In genomic region chr15:78075490-78076230, GRCh38 we compare ENCODE assay signal across 8 cellular contexts. TPM values are rescaled to one million over a fixed set of nuclear protein-coding genes. Genes with fewer than 3 reads are reported as not detected.
DNase-seq lines count a peak whose midpoint lies in the region; ATAC-seq, FAIRE-seq and TF ChIP-seq lines count a peak whose summit lies in the region.
"Had no signal": no experiment of that assay in that cellular context is flagged by ENCODE, and none has a peak within 500 bp of the region (broad histone marks: within the 10 kb centered on the region; RNA-seq: fewer than 3 reads in every experiment).

No MANE protein-coding gene starts in this region.

- H3K4me3 ChIP-seq in GM12864 (ENCODE audit: low read depth, low read length) (peak overlapping the region; percentile 64), breast epithelium (peak overlapping the region; percentile 84 to 92 (median 92)), kidney (ENCODE audit: low read length in 2 of 2) (peak overlapping the region; percentile 85 to 89)

- TF ChIP-seq POLR2A in breast epithelium (IDR thresholded peaks at IDR 0.05): no peak

- no peak for TF ChIP-seq CTCF in GM12864 (IDR thresholded peaks at IDR 0.05; ENCODE audit: low read depth, low read length, missing control alignments)
- TF ChIP-seq CTCF in breast epithelium (IDR thresholded peaks at IDR 0.05): no peak
- no peak for TF ChIP-seq CTCF in kidney (IDR thresholded peaks at IDR 0.05; ENCODE audit: borderline replicate concordance, extremely low read depth, insufficient read depth)
- TF ChIP-seq CTCF in GM13977 (IDR thresholded peaks at IDR 0.05; ENCODE audit: extremely low read depth, insufficient read depth, missing control alignments): no peak

- H3K27ac Mint-ChIP-seq in stimulated activated effector memory CD8-positive, alpha-beta T cell treated with anti-CD3 and anti-CD28 coated beads, Interleukin-12 subunit alpha, Interleukin-12 subunit beta, amount 100 ng/mL, for 72 hours: peak overlapping the region; percentile 94

- peak overlapping the region; percentile 82 to 86 for H3K9ac ChIP-seq in kidney (ENCODE audit: low read length in 2 of 2)

- in situ Hi-C loops in GM13977 (cut with MboI; ENCODE audit: low pct_unique_long_range_greater_than_20kb, low sequenced_read_pairs, unreplicated experiment): no loop called here

- no peaks in the 10 kb centered on the region for H3K9me3 Mint-ChIP-seq in stimulated activated effector memory CD8-positive, alpha-beta T cell treated with anti-CD3 and anti-CD28 coated beads, Interleukin-12 subunit alpha, Interleukin-12 subunit beta, amount 100 ng/mL, for 72 hours

- H3K36me3 ChIP-seq in breast epithelium: no peaks in the 10 kb centered on the region
- H3K36me3 ChIP-seq in kidney (ENCODE audit: control insufficient read depth in 1 of 2, insufficient read depth in 2 of 2, low read length in 2 of 2): no peaks in the 10 kb centered on the region

- peaks cover 11% of the 10 kb centered on the region for H3K36me3 Mint-ChIP-seq in stimulated activated effector memory CD8-positive, alpha-beta T cell treated with anti-CD3 and anti-CD28 coated beads, Interleukin-12 subunit alpha, Interleukin-12 subunit beta, amount 100 ng/mL, for 72 hours

- peak overlapping the region; percentile 97 for H3K4me3 Mint-ChIP-seq in stimulated activated effector memory CD8-positive, alpha-beta T cell treated with anti-CD3 and anti-CD28 coated beads, Interleukin-12 subunit alpha, Interleukin-12 subunit beta, amount 100 ng/mL, for 72 hours

- peaks cover 53% of the 10 kb centered on the region for H3K4me1 Mint-ChIP-seq in stimulated activated effector memory CD8-positive, alpha-beta T cell treated with anti-CD3 and anti-CD28 coated beads, Interleukin-12 subunit alpha, Interleukin-12 subunit beta, amount 100 ng/mL, for 72 hours

- H3K9me3 ChIP-seq in breast epithelium (no peaks in the 10 kb centered on the region), kidney (ENCODE audit: control insufficient read depth in 1 of 2, low read length in 2 of 2) (no peaks in the 10 kb centered on the region)

- no peaks in the 10 kb centered on the region for H3K27me3 ChIP-seq in breast epithelium

- DNase-seq in GM12864 (ENCODE audit: low read depth) (no peak), NCI-H2227 (lab: John Stamatoyannopoulos, UW; ENCODE audit: unreplicated experiment) (peak; percentile 62), breast epithelium (ENCODE audit: low spot score in 2 of 2) (peak in 1 of 2 donors; percentile 48), kidney (no peak), GM13977 (ENCODE audit: low spot score) (no peak)
- no peak for DNase-seq in stimulated activated effector memory CD8-positive, alpha-beta T cell treated with anti-CD3 and anti-CD28 coated beads, Interleukin-12 subunit alpha, Interleukin-12 subunit beta, amount 100 ng/mL, for 72 hours (ENCODE audit: low spot score in 2 of 2)

- no peak for FAIRE-seq in kidney (lab: Jason Lieb, UNC)
- FAIRE-seq: endometrium had no signal

- intact Hi-C loops in breast epithelium (cut with DNase I; ENCODE audit: low total_unique reads): no loop called here
- intact Hi-C loops in kidney (cut with DNase I): no loop called here

- no peak for ATAC-seq in stimulated activated effector memory CD8-positive, alpha-beta T cell treated with anti-CD3 and anti-CD28 coated beads, Interleukin-12 subunit alpha, Interleukin-12 subunit beta, amount 100 ng/mL, for 72 hours
- no peak for ATAC-seq in HG03442 (IDR thresholded peaks at IDR 0.05; ENCODE audit: unreplicated experiment)

- H3K4me1 ChIP-seq in breast epithelium (no peaks in the 10 kb centered on the region), kidney (ENCODE audit: control insufficient read depth in 1 of 2, insufficient read depth in 1 of 2, low read depth in 1 of 2, low read length in 2 of 2) (peaks cover 15 to 18% of the 10 kb centered on the region in 2 donors)

- H3K27ac ChIP-seq in breast epithelium (peak overlapping the region; percentile 83 to 95), kidney (ENCODE audit: low read depth in 2 of 2, low read length in 2 of 2) (peak overlapping the region; percentile 87 to 88)

RNA-seq across cellular contexts. Expression of gene TBC1D2B, which starts 1.9 kb away (rescaled TPM):
- 10 to 100 TPM; 44.9 to 71.0 (median 69.2) TPM for total RNA-seq in breast epithelium
- total RNA-seq in kidney: 41.6 TPM
- 8.5 TPM for polyA plus RNA-seq in kidney (ENCODE audit: insufficient read depth, low read depth, low replicate concordance)

RNA-seq across cellular contexts. Expression of gene SH2D7, which starts 16.7 kb away (rescaled TPM):
- total RNA-seq in breast epithelium (not detected), kidney (not detected)
- polyA plus RNA-seq in kidney (ENCODE audit: insufficient read depth, low read depth, low replicate concordance): not detected

RNA-seq across cellular contexts. Expression of gene CIB2, which starts 55.6 kb away (rescaled TPM):
- 1 to 10 TPM; 2.9 to 5.8 (median 4.9) TPM for total RNA-seq in breast epithelium
- total RNA-seq in kidney: 13.7 TPM
- 29.9 TPM for polyA plus RNA-seq in kidney (ENCODE audit: insufficient read depth, low read depth, low replicate concordance)
